10 cellular contexts compared by ENCODE assay signal in the genomic region with DNA sequence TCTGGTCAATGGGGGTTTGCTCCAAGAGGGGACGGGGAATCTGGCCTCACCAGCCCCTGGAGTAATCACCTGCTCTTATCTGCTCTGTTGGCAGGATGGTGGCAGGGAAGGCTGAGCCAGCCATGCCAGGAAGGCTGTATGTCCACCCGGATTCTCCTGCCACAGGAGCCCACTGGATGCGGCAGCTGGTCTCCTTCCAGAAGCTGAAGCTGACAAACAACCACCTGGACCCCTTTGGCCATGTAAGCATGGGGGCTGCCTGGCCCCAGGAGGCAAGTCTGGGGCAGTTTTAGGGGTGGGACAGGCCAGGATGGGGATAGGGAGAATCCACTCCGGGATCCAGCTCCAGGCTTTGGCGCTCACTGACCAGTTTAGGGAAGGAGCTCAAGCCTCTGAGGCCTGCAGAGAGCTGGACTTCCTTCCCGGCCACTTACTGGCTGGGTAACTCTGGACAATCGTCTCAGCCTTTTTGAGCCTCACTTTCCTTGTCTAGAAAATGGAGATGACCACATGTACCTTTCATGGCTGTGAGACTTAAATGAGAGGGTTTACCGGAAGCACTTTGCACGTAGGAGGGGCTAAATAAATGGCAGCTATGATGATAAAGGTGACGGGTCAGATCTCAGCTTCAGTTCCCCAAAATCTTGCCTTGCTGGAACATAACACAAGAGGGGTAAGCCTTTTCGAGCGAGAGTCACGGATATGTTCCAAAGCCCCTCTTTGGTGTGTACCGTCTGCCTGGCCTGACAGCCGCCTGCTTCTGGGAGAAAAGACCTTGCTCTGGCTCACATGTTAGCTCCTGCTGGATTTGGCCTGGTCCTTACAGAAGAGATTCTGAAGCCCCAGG. TPM values are rescaled to one million over a fixed set of nuclear protein-coding genes. Genes with fewer than 3 reads are reported as not detected.
DNase-seq lines count a peak whose midpoint lies in the region; ATAC-seq and TF ChIP-seq lines count a peak whose summit lies in the region.
"Had no signal": no experiment of that assay in that cellular context is flagged by ENCODE, and none has a peak within 500 bp of the region (broad histone marks: within the 10 kb centered on the region; RNA-seq: fewer than 3 reads in every experiment).

No MANE protein-coding gene starts in this region.

- H3K9ac ChIP-seq in SK-N-SH, result no peak overlapping the region

- no peaks in the 10 kb centered on the region for H4K20me1 ChIP-seq in SK-N-SH (ENCODE audit: insufficient read depth)

- TF ChIP-seq EP300 in SK-N-SH (IDR thresholded peaks at IDR 0.05; ENCODE audit: borderline replicate concordance in 1 of 2, low read depth in 1 of 2, low read length in 1 of 2), result no peak
- TF ChIP-seq EP300 in transverse colon (IDR thresholded peaks at IDR 0.05; ENCODE audit: low read depth), result no peak

- H3K9me2 ChIP-seq in SK-N-SH, result no peaks in the 10 kb centered on the region

- no peaks in the 10 kb centered on the region for H3K36me3 Mint-ChIP-seq in activated CD4-positive, alpha-beta T cell treated with anti-CD3 and anti-CD28 coated beads for 36 hours (ENCODE audit: low read depth)

- no peak for ATAC-seq in activated CD4-positive, alpha-beta T cell treated with anti-CD3 and anti-CD28 coated beads for 36 hours
- ATAC-seq in GM21825 (IDR thresholded peaks at IDR 0.05; ENCODE audit: unreplicated experiment), result no peak

- peaks cover 0 to 24% of the 10 kb centered on the region in 2 experiments; a peak in 1 of 4 replicates for H3K4me1 ChIP-seq in SK-N-SH (ENCODE audit: control insufficient read depth in 1 of 2, insufficient read depth in 2 of 2, low read depth in 1 of 2, low read length in 1 of 2)
- H3K4me1 ChIP-seq in cardiac muscle cell (ENCODE audit: low read depth), result peaks cover 18% of the 10 kb centered on the region
- peaks cover 0 to 3% (median under 1%) of the 10 kb centered on the region in 4 donors for H3K4me1 ChIP-seq in transverse colon

- H3K27ac ChIP-seq in SK-N-SH (ENCODE audit: low read depth in 2 of 2, low read length in 1 of 2) (peak overlapping the region in 1 of 2 experiments; percentile 51; a peak in 1 of 4 replicates), cardiac muscle cell (no peak overlapping the region), transverse colon (no peak overlapping the region)
- H3K27ac ChIP-seq: C4-2B had no signal

- H3K9me3 Mint-ChIP-seq in activated CD4-positive, alpha-beta T cell treated with anti-CD3 and anti-CD28 coated beads for 36 hours (ENCODE audit: low read depth), result no peaks in the 10 kb centered on the region

- no peak overlapping the region for H3K4me3 Mint-ChIP-seq in activated CD4-positive, alpha-beta T cell treated with anti-CD3 and anti-CD28 coated beads for 36 hours

- H3K4me1 Mint-ChIP-seq in activated CD4-positive, alpha-beta T cell treated with anti-CD3 and anti-CD28 coated beads for 36 hours, result peaks cover 1% of the 10 kb centered on the region

- 66% methylated on average over 15 of the region's 15 CpGs for WGBS in SK-N-SH (ENCODE audit: low lambda C conversion rate)
- WGBS in transverse colon (ENCODE audit: low coverage in 1 of 2), 2 donors, result 57% methylated on average over 15 of the region's 15 CpGs; no CpG with 5 or more reads in 1 of the 2 donors

- in situ Hi-C loops in transverse colon (cut with MboI; ENCODE audit: low pct_ligation_motif_present in 1 of 4, low pct_unique_long_range_greater_than_20kb in 1 of 4, low sequenced_read_pairs in 3 of 4), result no loop called here

- CTCF ChIA-PET in activated CD4-positive, alpha-beta T cell treated with anti-CD3 and anti-CD28 coated beads for 36 hours (lab: Charles Lee), result interaction anchor here (0.5 to 1.3 kb wide), 4 partner anchors 8 to 1092 kb away, joined by 3 to 4 read pairs (median 3); no protein-coding TSS in a partner anchor
- CTCF ChIA-PET in SK-N-SH (lab: Yijun Ruan, JAX), result interaction anchor here (0.6 to 3.5 kb wide), 13 partner anchors 9 to 373 kb away, joined by 3 to 16 read pairs (median 6); no protein-coding TSS in a partner anchor

- H3K79me2 ChIP-seq in SK-N-SH (ENCODE audit: insufficient read depth), result no peaks in the 10 kb centered on the region

- H3K36me3 ChIP-seq in SK-N-SH (replicated peaks in 1 of 2; ENCODE audit: control insufficient read depth in 1 of 2, insufficient read depth in 2 of 2, low read length in 1 of 2) (no peaks in the 10 kb centered on the region), cardiac muscle cell (no peaks in the 10 kb centered on the region), transverse colon (no peaks in the 10 kb centered on the region)

- intact Hi-C loops in activated CD4-positive, alpha-beta T cell treated with anti-CD3 and anti-CD28 coated beads for 36 hours (cut with DNase I, micrococcal nuclease), result no loop called here
- intact Hi-C loops in transverse colon (cut with DNase I; ENCODE audit: low total_unique reads), result no loop called here

- TF ChIP-seq CTCF in SK-N-SH (IDR thresholded peaks at IDR 0.05) (no peak), cardiac muscle cell (IDR thresholded peaks at IDR 0.05; ENCODE audit: low read depth, low read length) (no peak), transverse colon (IDR thresholded peaks at IDR 0.05) (no peak)

- H3K27me3 ChIP-seq in SK-N-SH (ENCODE audit: insufficient read depth) (no peaks in the 10 kb centered on the region), cardiac muscle cell (peaks cover 10% of the 10 kb centered on the region), transverse colon (peaks cover 8% of the 10 kb centered on the region)

- TF ChIP-seq RAD21 in SK-N-SH (IDR thresholded peaks at IDR 0.05; ENCODE audit: low read length), result no peak

- DNase-seq in activated CD4-positive, alpha-beta T cell treated with anti-CD3 and anti-CD28 coated beads for 36 hours, result peak; percentile 13
- DNase-seq in activated CD4-positive, alpha-beta T cell treated with anti-CD3 and anti-CD28 coated beads for 1 hour, result no peak
- DNase-seq in SK-N-SH (peak; percentile 76), cardiac muscle cell (ENCODE audit: low read depth in 1 of 2, low spot score in 1 of 2) (peak; percentile 62 to 73), transverse colon (peak; percentile 32), NCI-H2171 treated with DMSO at 0.1 percent for 48 hours (lab: John Stamatoyannopoulos, UW) (no peak), GM19238 (ENCODE audit: insufficient read length, low spot score) (no peak)
- DNase-seq: T1000 had no signal

- H3K27me3 Mint-ChIP-seq in activated CD4-positive, alpha-beta T cell treated with anti-CD3 and anti-CD28 coated beads for 36 hours, result peaks cover 15% of the 10 kb centered on the region

- no peak overlapping the region for H3K4me2 ChIP-seq in SK-N-SH

- peak overlapping the region; percentile 66; the same call in 1 of the 2 replicates for H2AFZ ChIP-seq in SK-N-SH (ENCODE audit: low read depth)

- H3K9me3 ChIP-seq in SK-N-SH, result no peaks in the 10 kb centered on the region
- no peaks in the 10 kb centered on the region for H3K9me3 ChIP-seq in cardiac muscle cell (ENCODE audit: low read depth)
- H3K9me3 ChIP-seq in transverse colon, result no peaks in the 10 kb centered on the region

- H3K27ac Mint-ChIP-seq in activated CD4-positive, alpha-beta T cell treated with anti-CD3 and anti-CD28 coated beads for 36 hours, result no peak overlapping the region

- TF ChIP-seq POLR2A in transverse colon (IDR thresholded peaks at IDR 0.05), result no peak

- no peaks in the 10 kb centered on the region for H3F3A ChIP-seq in SK-N-SH (replicated peaks; ENCODE audit: insufficient read depth)

- no peak overlapping the region for H3K4me3 ChIP-seq in SK-N-SH (ENCODE audit: low read depth in 2 of 2, low read length in 1 of 2)
- H3K4me3 ChIP-seq in cardiac muscle cell, result no peak overlapping the region
- H3K4me3 ChIP-seq in transverse colon, result no peak overlapping the region

- POLR2A ChIA-PET in activated CD4-positive, alpha-beta T cell treated with anti-CD3 and anti-CD28 coated beads for 36 hours (lab: Charles Lee), result no interaction called here
- POLR2A ChIA-PET in SK-N-SH (lab: Yijun Ruan, JAX), result interaction anchor here (0.5 to 1.6 kb wide), 4 partner anchors 9 to 611 kb away, joined by 3 to 4 read pairs (median 3); no protein-coding TSS in a partner anchor

TF ChIP-seq in SK-N-SH, 30 proteins besides CTCF, POLR2A, EP300 and RAD21 (continues in another document):
- TF ChIP-seq EZH2phosphoT487 (IDR thresholded peaks at IDR 0.05; ENCODE audit: borderline replicate concordance, low read depth) (no peak), IRF3 (IDR thresholded peaks at IDR 0.05; ENCODE audit: low read depth, low read length) (no peak), MXI1 (IDR thresholded peaks at IDR 0.05; ENCODE audit: low read depth, low read length) (no peak), RFX5 (IDR thresholded peaks at IDR 0.05; ENCODE audit: low read length) (no peak), TCF12 (IDR thresholded peaks at IDR 0.05) (no peak), YY1 (IDR thresholded peaks at IDR 0.05; ENCODE audit: low read depth) (0 out of 2 replicates have a peak, but pooled peaks have one; percentile 31), POLR2AphosphoS5 (IDR thresholded peaks at IDR 0.05; ENCODE audit: low read depth, low read length) (0 out of 2 replicates have a peak, but pooled peaks have one; percentile 25), SIN3A (IDR thresholded peaks at IDR 0.05; ENCODE audit: borderline replicate concordance, low read depth, low read length) (no peak), GABPA (IDR thresholded peaks at IDR 0.05; ENCODE audit: low read depth) (no peak), FOSL2 (IDR thresholded peaks at IDR 0.05; ENCODE audit: borderline replicate concordance, low read depth) (no peak)
- TF ChIP-seq, protein P1, sequence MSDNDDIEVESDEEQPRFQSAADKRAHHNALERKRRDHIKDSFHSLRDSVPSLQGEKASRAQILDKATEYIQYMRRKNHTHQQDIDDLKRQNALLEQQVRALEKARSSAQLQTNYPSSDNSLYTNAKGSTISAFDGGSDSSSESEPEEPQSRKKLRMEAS (IDR thresholded peaks at IDR 0.05; ENCODE audit: low read depth), result no peak

RNA-seq across cellular contexts. Expression of gene TBX4, which starts 15.4 kb away (rescaled TPM):
- total RNA-seq in activated CD4-positive, alpha-beta T cell treated with anti-CD3 and anti-CD28 coated beads for 36 hours, result not detected
- polyA plus RNA-seq in SK-N-SH (2012; rRNA removed), result 0.02 and 0.05 TPM in 2 replicates
- 0.05 and 0.19 TPM in 2 replicates for polyA plus RNA-seq in SK-N-SH (2012; cell fraction: cytosol; rRNA removed)
- 0.45 and 0.75 TPM in 2 replicates for polyA plus RNA-seq in SK-N-SH (2012; cell fraction: nucleus; rRNA removed)
- total RNA-seq in cardiac muscle cell, result 1.6 and 1.9 TPM in 2 replicates
- 0.54 and 2.6 TPM in 2 replicates for polyA plus RNA-seq in cardiac muscle cell
- total RNA-seq in transverse colon, result 1 to 10 TPM in 1 of 4 donors, not detected in 3; 2.4 TPM

Comparison
In these comparisons a context has a peak if more than half of its experiments do, and no peak if none do; other contexts are left out.
1. DNase-seq: peak in activated CD4-positive, alpha-beta T cell treated with anti-CD3 and anti-CD28 coated beads for 36 hours (single experiment), SK-N-SH (single experiment), cardiac muscle cell (2 of 2) and transverse colon (single experiment); none in activated CD4-positive, alpha-beta T cell treated with anti-CD3 and anti-CD28 coated beads for 1 hour (single experiment), NCI-H2171 treated with DMSO at 0.1 percent for 48 hours (single experiment) and GM19238 (single experiment).